Comparison of ENCODE assay signal across 8 cellular contexts in the genomic region with DNA sequence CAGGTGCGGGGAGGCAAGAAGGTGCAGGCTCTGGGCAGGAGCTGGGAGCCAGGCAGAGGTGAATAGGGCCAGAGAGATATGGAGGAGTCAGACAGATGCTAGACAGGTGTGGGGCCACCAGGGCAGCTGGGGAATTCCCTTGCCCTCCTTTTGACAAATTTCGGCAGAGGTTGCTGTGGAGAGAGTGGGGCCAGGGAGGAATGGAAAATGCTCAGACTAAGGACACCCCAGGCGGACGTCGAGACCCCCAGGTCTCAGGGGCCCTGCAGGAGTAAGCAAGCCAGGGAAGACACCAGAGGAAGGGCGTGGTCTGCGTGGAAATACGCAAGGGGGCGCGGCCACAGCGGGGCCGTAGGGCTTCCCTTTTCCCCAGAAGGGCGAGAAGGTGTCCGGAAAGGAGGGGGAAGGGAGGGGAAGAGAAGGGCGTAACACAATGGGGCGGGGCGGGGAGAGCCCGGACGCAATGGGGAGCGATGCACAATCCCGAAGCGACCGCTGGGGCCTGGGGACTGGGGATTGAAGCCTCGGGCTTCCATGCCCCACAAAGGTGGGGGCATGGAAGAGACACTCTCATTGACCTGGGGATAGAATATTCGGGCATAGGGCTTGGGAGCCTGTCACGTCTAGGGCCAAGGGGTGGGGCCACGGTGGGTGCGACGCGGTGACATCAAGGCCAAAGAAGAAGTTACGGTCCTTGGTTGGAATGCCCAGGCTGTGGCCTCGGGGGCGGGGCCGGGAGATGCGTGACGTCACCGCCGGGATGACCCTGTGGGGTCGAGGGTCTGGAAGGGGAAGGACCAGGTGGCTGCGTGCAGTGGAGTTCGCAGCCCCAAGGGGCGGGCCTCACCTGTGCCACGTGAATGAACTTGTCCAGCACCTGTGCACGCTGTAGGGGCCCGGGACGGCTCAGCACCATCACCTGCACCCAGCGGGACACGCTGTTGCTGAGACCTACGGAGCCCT. TPM values are rescaled to one million over a fixed set of nuclear protein-coding genes. Genes with fewer than 3 reads are reported as not detected.
DNase-seq lines count a peak whose midpoint lies in the region; ATAC-seq and TF ChIP-seq lines count a peak whose summit lies in the region.

No MANE protein-coding gene starts in this region.

- DNase-seq in GM12864 (ENCODE audit: low read depth): peak; percentile 38
- DNase-seq in NCI-H460 (ENCODE audit: extremely low read depth, low read depth): peak; percentile 39
- peak; percentile 79 for DNase-seq in activated CD8-positive, alpha-beta memory T cell treated with anti-CD3 and anti-CD28 coated beads, Interleukin-2, amount 50 U/mL, for 48 hours
- peak in 31 of 42 donors; percentile 8 to 57 (median 24) for DNase-seq in head of caudate nucleus
- peak; percentile 25 for DNase-seq in pons (ENCODE audit: low spot score)
- DNase-seq in H4 (ENCODE audit: low spot score): no peak
- no peak for DNase-seq in occipital lobe (lab: John Stamatoyannopoulos, UW)

- intact Hi-C loops in head of caudate nucleus (cut with DNase I): no loop called here

- no peak for TF ChIP-seq CTCF in GM12864 (IDR thresholded peaks at IDR 0.05; ENCODE audit: low read depth, low read length, missing control alignments)

- ATAC-seq in HG03280 (IDR thresholded peaks at IDR 0.05; ENCODE audit: unreplicated experiment): no peak

- peak overlapping the region; percentile 46 for H3K4me3 ChIP-seq in GM12864 (ENCODE audit: low read depth, low read length)

RNA-seq across cellular contexts. Expression of a gene that starts 8.2 kb away (rescaled TPM):
- not detected in 2 replicates for total RNA-seq in NCI-H460 (2014; rRNA removed; shearing (Covaris generic))
- not detected in 2 replicates for polyA plus RNA-seq in NCI-H460 (2014; cell fraction: nucleus; rRNA removed)
- total RNA-seq in H4 (2014; rRNA removed; shearing (Covaris generic)): 0.62 TPM in 1 of 2 replicates, not detected in the other
- total RNA-seq in occipital lobe: 0.16 TPM

RNA-seq across cellular contexts. Expression of a gene that starts 14.9 kb away (rescaled TPM):
- 12.1 and 12.5 TPM in 2 replicates for total RNA-seq in NCI-H460 (2014; rRNA removed; shearing (Covaris generic))
- 31.7 and 40.3 TPM in 2 replicates for polyA plus RNA-seq in NCI-H460 (2014; cell fraction: nucleus; rRNA removed)
- total RNA-seq in H4 (2014; rRNA removed; shearing (Covaris generic)): 15.6 and 19.7 TPM in 2 replicates
- total RNA-seq in occipital lobe: 8.0 TPM

RNA-seq across cellular contexts. Expression of a gene that starts 15.7 kb away (rescaled TPM):
- total RNA-seq in NCI-H460 (2014; rRNA removed; shearing (Covaris generic)): 0.12 and 1.1 TPM in 2 replicates
- 0.04 and 0.07 TPM in 2 replicates for polyA plus RNA-seq in NCI-H460 (2014; cell fraction: nucleus; rRNA removed)
- not detected in 2 replicates for total RNA-seq in H4 (2014; rRNA removed; shearing (Covaris generic))
- 4.5 TPM for total RNA-seq in occipital lobe

RNA-seq across cellular contexts. Expression of a gene that starts 29.3 kb away (rescaled TPM):
- 0.29 and 0.97 TPM in 2 replicates for total RNA-seq in NCI-H460 (2014; rRNA removed; shearing (Covaris generic))
- polyA plus RNA-seq in NCI-H460 (2014; cell fraction: nucleus; rRNA removed): 0.82 and 0.88 TPM in 2 replicates
- 0.10 and 1.4 TPM in 2 replicates for total RNA-seq in H4 (2014; rRNA removed; shearing (Covaris generic))
- total RNA-seq in occipital lobe: 1.4 TPM

RNA-seq across cellular contexts. Expression of a gene that starts 30.0 kb away (rescaled TPM):
- total RNA-seq in NCI-H460 (2014; rRNA removed; shearing (Covaris generic)): 0.17 TPM in 1 of 2 replicates, not detected in the other
- not detected in 2 replicates for polyA plus RNA-seq in NCI-H460 (2014; cell fraction: nucleus; rRNA removed)
- 0.08 and 0.14 TPM in 2 replicates for total RNA-seq in H4 (2014; rRNA removed; shearing (Covaris generic))
- 0.62 TPM for total RNA-seq in occipital lobe

Comparison
In these comparisons a context has a peak if more than half of its experiments do, and no peak if none do; other contexts are left out.
1. DNase-seq: peak in GM12864 (single experiment), NCI-H460 (single experiment), activated CD8-positive, alpha-beta memory T cell treated with anti-CD3 and anti-CD28 coated beads, Interleukin-2, amount 50 U/mL, for 48 hours (single experiment), head of caudate nucleus (31 of 42) and pons (single experiment); none in H4 (single experiment) and occipital lobe (single experiment).